Comparison of ENCODE assay signal across 9 cellular contexts in the genomic region with DNA sequence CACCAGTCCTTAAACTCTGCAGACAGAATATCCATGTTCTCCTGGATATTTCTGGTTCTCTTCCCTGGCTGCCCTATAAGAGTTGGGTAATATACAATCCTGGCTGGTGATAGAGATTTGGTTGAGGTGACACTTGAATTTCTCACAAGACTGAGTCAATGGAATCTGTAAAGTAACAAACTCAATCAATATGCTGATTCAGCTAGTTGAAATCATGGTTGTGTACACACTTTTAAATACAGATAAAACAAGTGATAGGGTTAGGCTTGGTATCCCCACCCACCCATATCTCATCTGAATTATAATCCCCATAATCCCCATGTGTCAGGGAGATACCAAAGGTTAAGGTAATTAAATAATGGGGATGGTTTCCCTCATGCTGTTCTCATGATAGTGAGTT.
"Had no signal": no experiment of that assay in that cellular context is flagged by ENCODE, and none has a peak within 500 bp of the region (broad histone marks: within the 10 kb centered on the region; RNA-seq: fewer than 3 reads in every experiment).

No MANE protein-coding gene starts in this region.

- H3K27ac Mint-ChIP-seq: HFFc6, IgD-negative memory B cell had no signal

- H3K4me3 Mint-ChIP-seq: HFFc6, IgD-negative memory B cell had no signal

- H3K27me3 Mint-ChIP-seq: IgD-negative memory B cell had no signal

- H3K36me3 Mint-ChIP-seq: IgD-negative memory B cell had no signal

- H3K9me3 ChIP-seq: HAP-1 had no signal

- H2AFZ ChIP-seq: GM23248 had no signal

- ATAC-seq: HCT116 had no signal

- H3K4me3 ChIP-seq: GM23248, HAP-1 had no signal

- DNase-seq: GM23248, GOT3, H7, HFFc6, KG1 had no signal

- H3K4me1 ChIP-seq: HAP-1 had no signal

- H3K36me3 ChIP-seq: HAP-1 had no signal

- H3K9ac ChIP-seq: GM23248 had no signal

- H3K27ac ChIP-seq: GM23248, HL-60 had no signal
